9 cellular contexts compared by ENCODE assay signal in the genomic region with DNA sequence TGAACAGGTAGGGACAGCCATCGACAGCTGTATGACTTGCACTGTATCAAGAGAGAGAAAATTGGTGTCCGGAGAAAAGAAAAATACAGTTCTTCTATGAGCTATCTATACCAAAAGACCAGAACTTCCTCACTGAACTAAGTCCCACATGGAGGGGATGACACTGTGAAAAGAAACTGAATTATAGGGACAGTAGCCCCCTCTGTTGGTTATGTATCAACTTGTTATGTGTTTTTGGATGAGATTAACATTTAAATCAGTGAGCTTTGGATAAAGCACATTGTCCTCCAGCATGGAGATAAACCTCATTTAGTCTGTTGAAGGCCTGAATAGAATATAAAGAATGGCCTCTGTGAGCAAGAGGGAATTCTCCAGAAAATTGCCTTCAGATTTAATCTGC.
DNase-seq lines count a peak whose midpoint lies in the region; ATAC-seq and TF ChIP-seq lines count a peak whose summit lies in the region.
"Had no signal": no experiment of that assay in that cellular context is flagged by ENCODE, and none has a peak within 500 bp of the region (broad histone marks: within the 10 kb centered on the region; RNA-seq: fewer than 3 reads in every experiment).

No MANE protein-coding gene starts in this region.

- no peak overlapping the region for H3K4me3 ChIP-seq in adipocyte (ENCODE audit: low read length)

- H3K9me3 Mint-ChIP-seq in effector memory CD8-positive, alpha-beta T cell: peaks cover 6 to 20% of the 10 kb centered on the region in 2 donors

- DNase-seq in DMS53 treated with DMSO at 0.1 percent for 48 hours (lab: John Stamatoyannopoulos, UW; ENCODE audit: unreplicated experiment): peak; percentile 2
- DNase-seq in M059J (ENCODE audit: low read depth): peak; percentile 32
- DNase-seq in adipocyte (ENCODE audit: low read depth): peak; percentile 22
- peak; percentile 17 for DNase-seq in left kidney (ENCODE audit: low read depth, low spot score)
- DNase-seq in effector memory CD8-positive, alpha-beta T cell: no peak
- DNase-seq in activated CD4-positive, alpha-beta T cell treated with anti-CD3 and anti-CD28 coated beads, Interleukin-2, amount 50 U/mL, for 1 hour: no peak
- no peak for DNase-seq in SKM-1 treated with dmso at 0.1 percent for 144 hours (lab: John Stamatoyannopoulos, UW; ENCODE audit: unreplicated experiment)
- DNase-seq: activated CD8-positive, alpha-beta memory T cell treated with anti-CD3 and anti-CD28 coated beads, Interleukin-2, amount 10 ng/mL, durations not matched to agents 7 days and 5 days had no signal

- H3K27ac Mint-ChIP-seq in effector memory CD8-positive, alpha-beta T cell: no peak overlapping the region
- H3K27ac Mint-ChIP-seq: activated CD8-positive, alpha-beta memory T cell treated with anti-CD3 and anti-CD28 coated beads, Interleukin-2, amount 10 ng/mL, durations not matched to agents 7 days and 5 days had no signal

- H3K36me3 ChIP-seq in adipocyte (ENCODE audit: control insufficient read depth, insufficient read depth, low read length, severe bottlenecking): no peaks in the 10 kb centered on the region

- H3K36me3 Mint-ChIP-seq in effector memory CD8-positive, alpha-beta T cell (ENCODE audit: insufficient read depth): no peaks in the 10 kb centered on the region

- no peaks in the 10 kb centered on the region for H3K27me3 ChIP-seq in adipocyte (replicated peaks; ENCODE audit: control insufficient read depth, insufficient read depth, low read length)

- no peak for TF ChIP-seq POLR2A in GM18505 (IDR thresholded peaks at IDR 0.05; ENCODE audit: borderline replicate concordance, extremely low read depth, insufficient read depth, insufficient read length)

- H3K4me1 ChIP-seq in adipocyte (ENCODE audit: control insufficient read depth, insufficient read depth, low read length): no peaks in the 10 kb centered on the region

- ATAC-seq in effector memory CD8-positive, alpha-beta T cell (replicated peaks): no peak
- no peak for ATAC-seq in GM18505 (IDR thresholded peaks at IDR 0.05; ENCODE audit: unreplicated experiment)
- ATAC-seq: activated CD8-positive, alpha-beta memory T cell treated with anti-CD3 and anti-CD28 coated beads, Interleukin-2, amount 10 ng/mL, durations not matched to agents 7 days and 5 days had no signal

- no peak overlapping the region for H3K9ac ChIP-seq in adipocyte (ENCODE audit: low read length)

- H3K4me3 Mint-ChIP-seq in effector memory CD8-positive, alpha-beta T cell: no peak overlapping the region
- H3K4me3 Mint-ChIP-seq: activated CD8-positive, alpha-beta memory T cell treated with anti-CD3 and anti-CD28 coated beads, Interleukin-2, amount 10 ng/mL, durations not matched to agents 7 days and 5 days had no signal

- H3K27me3 Mint-ChIP-seq in effector memory CD8-positive, alpha-beta T cell: no peaks in the 10 kb centered on the region
- H3K27me3 Mint-ChIP-seq: activated CD8-positive, alpha-beta memory T cell treated with anti-CD3 and anti-CD28 coated beads, Interleukin-2, amount 10 ng/mL, durations not matched to agents 7 days and 5 days had no signal

- no peaks in the 10 kb centered on the region for H3K4me1 Mint-ChIP-seq in effector memory CD8-positive, alpha-beta T cell (ENCODE audit: low read depth in 2 of 2)
- H3K4me1 Mint-ChIP-seq: activated CD8-positive, alpha-beta memory T cell treated with anti-CD3 and anti-CD28 coated beads, Interleukin-2, amount 10 ng/mL, durations not matched to agents 7 days and 5 days had no signal

- H3K9me3 ChIP-seq in adipocyte (ENCODE audit: control insufficient read depth, low read length): no peaks in the 10 kb centered on the region

Comparison
In these comparisons a context has a peak if more than half of its experiments do, and no peak if none do; other contexts are left out.
1. DNase-seq: peak in DMS53 treated with DMSO at 0.1 percent for 48 hours (single experiment), M059J (single experiment), adipocyte (single experiment) and left kidney (single experiment); none in effector memory CD8-positive, alpha-beta T cell (0 of 3), activated CD4-positive, alpha-beta T cell treated with anti-CD3 and anti-CD28 coated beads, Interleukin-2, amount 50 U/mL, for 1 hour (single experiment) and SKM-1 treated with dmso at 0.1 percent for 144 hours (single experiment).